ENCODE assay signal across 2 cellular contexts in the genomic region with DNA sequence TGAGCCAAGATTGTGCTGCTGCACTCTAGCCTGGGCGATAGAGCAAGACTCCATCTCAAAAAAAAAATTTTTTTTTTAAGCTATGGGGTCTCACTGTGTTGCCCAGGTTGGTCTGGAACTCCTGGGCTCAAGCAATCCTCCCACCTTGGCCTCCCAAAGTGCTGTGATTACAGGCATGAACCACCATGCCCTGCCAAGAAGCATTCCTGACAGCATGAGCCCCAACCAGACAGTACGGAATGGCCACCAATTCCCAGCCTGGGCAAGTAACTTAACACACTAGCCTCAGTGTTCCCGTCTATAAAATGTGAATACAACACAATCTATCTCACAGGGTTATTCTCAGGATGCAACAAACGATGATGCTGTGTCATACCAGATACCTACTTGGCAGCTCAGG.
TF ChIP-seq lines count a peak whose summit lies in the region.

No MANE protein-coding gene starts in this region.

TF ChIP-seq in SK-N-SH, 30 proteins besides CTCF, POLR2A, EP300 and RAD21 (continued from another document):
- TF ChIP-seq POLR2AphosphoS5 (IDR thresholded peaks at IDR 0.05; ENCODE audit: low read depth, low read length), result no peak
- TF ChIP-seq FOSL2 (IDR thresholded peaks at IDR 0.05; ENCODE audit: borderline replicate concordance, low read depth), result no peak
TF ChIP-seq in SK-N-SH: peak in this region for 0.

TF ChIP-seq in SK-N-SH treated with all-trans-retinoic acid at 6 μM for 48 hours, 23 proteins besides CTCF, POLR2A, EP300 and RAD21 (continued from another document):
- TF ChIP-seq, protein P1, sequence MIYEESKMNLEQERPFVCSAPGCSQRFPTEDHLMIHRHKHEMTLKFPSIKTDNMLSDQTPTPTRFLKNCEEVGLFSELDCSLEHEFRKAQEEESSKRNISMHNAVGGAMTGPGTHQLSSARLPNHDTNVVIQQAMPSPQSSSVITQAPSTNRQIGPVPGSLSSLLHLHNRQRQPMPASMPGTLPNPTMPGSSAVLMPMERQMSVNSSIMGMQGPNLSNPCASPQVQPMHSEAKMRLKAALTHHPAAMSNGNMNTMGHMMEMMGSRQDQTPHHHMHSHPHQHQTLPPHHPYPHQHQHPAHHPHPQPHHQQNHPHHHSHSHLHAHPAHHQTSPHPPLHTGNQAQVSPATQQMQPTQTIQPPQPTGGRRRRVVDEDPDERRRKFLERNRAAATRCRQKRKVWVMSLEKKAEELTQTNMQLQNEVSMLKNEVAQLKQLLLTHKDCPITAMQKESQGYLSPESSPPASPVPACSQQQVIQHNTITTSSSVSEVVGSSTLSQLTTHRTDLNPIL (CRISPR knock-in tag; IDR thresholded peaks at IDR 0.05; ENCODE audit: low read depth), result no peak
- TF ChIP-seq TOX (CRISPR knock-in tag; IDR thresholded peaks at IDR 0.05; ENCODE audit: borderline replicate concordance), result no peak
- no peak for TF ChIP-seq OSR1 (CRISPR knock-in tag; IDR thresholded peaks at IDR 0.05)
- TF ChIP-seq ZNF565 (CRISPR knock-in tag; conservative IDR thresholded peaks at IDR 0.05; ENCODE audit: low read depth), result no peak
- no peak for TF ChIP-seq CSDC2 (CRISPR knock-in tag; IDR thresholded peaks at IDR 0.05)
